18 cellular contexts compared by ENCODE assay signal in the genomic region with DNA sequence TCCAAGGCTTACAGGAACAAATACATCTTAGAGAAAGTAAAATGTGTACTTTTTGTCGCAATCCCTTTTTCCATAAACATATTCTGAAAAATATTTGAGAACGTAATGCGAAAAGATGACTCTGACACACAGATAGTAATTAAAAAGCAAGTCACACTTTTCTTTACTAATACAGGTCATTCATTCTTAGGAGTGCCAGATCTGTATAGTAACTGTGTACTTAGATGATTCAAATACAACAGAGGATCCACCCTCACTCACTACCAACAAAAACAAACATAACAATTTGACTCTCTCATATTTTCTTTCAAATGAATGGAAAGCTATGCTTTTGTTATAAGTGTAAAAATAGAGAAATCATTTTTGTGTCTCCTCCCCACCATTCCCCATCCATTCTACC.
DNase-seq lines count a peak whose midpoint lies in the region; TF ChIP-seq lines count a peak whose summit lies in the region.
"Had no signal": no experiment of that assay in that cellular context is flagged by ENCODE, and none has a peak within 500 bp of the region (broad histone marks: within the 10 kb centered on the region; RNA-seq: fewer than 3 reads in every experiment).

No MANE protein-coding gene starts in this region.

- no peaks in the 10 kb centered on the region for H3K36me3 ChIP-seq in hepatocyte (replicated peaks; ENCODE audit: insufficient read depth, low read depth)

- no peaks in the 10 kb centered on the region for H3K9me2 ChIP-seq in hepatocyte (replicated peaks; ENCODE audit: insufficient read depth)

- no peaks in the 10 kb centered on the region for H3K27me3 Mint-ChIP-seq in activated T-helper 1 cell treated with anti-CD3 and anti-CD28 coated beads, Interleukin-12 subunit alpha, Interleukin-12 subunit beta, Interleukin-2, Interleukin-4 antibody, amounts not matched to agents 30 ng/mL and 10 ng/mL and 1 ng/mL, durations not matched to agents 14 hours and 24 hours and 36 hours (ENCODE audit: insufficient read depth)
- H3K27me3 Mint-ChIP-seq: CD4-positive, alpha-beta memory T cell had no signal

- H2AFZ ChIP-seq in hepatocyte: no peak overlapping the region
- H2AFZ ChIP-seq: GM23248 had no signal

- no peak overlapping the region for H3K27ac Mint-ChIP-seq in activated T-helper 1 cell treated with anti-CD3 and anti-CD28 coated beads, Interleukin-12 subunit alpha, Interleukin-12 subunit beta, Interleukin-2, Interleukin-4 antibody, amounts not matched to agents 30 ng/mL and 10 ng/mL and 1 ng/mL, durations not matched to agents 14 hours and 24 hours and 36 hours
- H3K27ac Mint-ChIP-seq: CD4-positive, alpha-beta memory T cell had no signal

- no peak overlapping the region for H3K4me2 ChIP-seq in hepatocyte

- H3K4me1 ChIP-seq in hepatocyte (ENCODE audit: insufficient read depth): no peaks in the 10 kb centered on the region

- in situ Hi-C loops in GM13976 (cut with MboI; ENCODE audit: low sequenced_read_pairs, unreplicated experiment): no loop called here

- no peaks in the 10 kb centered on the region for H3K36me3 Mint-ChIP-seq in activated T-helper 1 cell treated with anti-CD3 and anti-CD28 coated beads, Interleukin-12 subunit alpha, Interleukin-12 subunit beta, Interleukin-2, Interleukin-4 antibody, amounts not matched to agents 30 ng/mL and 10 ng/mL and 1 ng/mL, durations not matched to agents 14 hours and 24 hours and 36 hours (ENCODE audit: low read depth)
- H3K36me3 Mint-ChIP-seq: CD4-positive, alpha-beta memory T cell had no signal

- DNase-seq in DMS53 (lab: John Stamatoyannopoulos, UW) (peak; percentile 83), NCI-H748 (lab: John Stamatoyannopoulos, UW; ENCODE audit: unreplicated experiment) (peak; percentile 47), epithelial cell of esophagus (ENCODE audit: low read depth) (peak; percentile 17), hepatocyte (ENCODE audit: low spot score) (no peak), GM13976 (ENCODE audit: low spot score) (no peak)
- no peak for DNase-seq in activated T-helper 1 cell treated with anti-CD3 and anti-CD28 coated beads, Interleukin-12 subunit alpha, Interleukin-12 subunit beta, Interleukin-2, Interleukin-4 antibody, amounts not matched to agents 30 ng/mL and 10 ng/mL and 1 ng/mL, durations not matched to agents 14 hours and 24 hours and 36 hours (ENCODE audit: low spot score)
- DNase-seq: 8988T; C1 segment of cervical spinal cord; Calu3; CD4-positive, alpha-beta memory T cell; COR-L47; DMS79; EL; GDM1; GM23248; H7; HCEC 1CT had no signal

- no peak overlapping the region for H3K27ac ChIP-seq in hepatocyte
- H3K27ac ChIP-seq: GM23248 had no signal

- peaks cover 4% of the 10 kb centered on the region for H3K9me3 Mint-ChIP-seq in activated T-helper 1 cell treated with anti-CD3 and anti-CD28 coated beads, Interleukin-12 subunit alpha, Interleukin-12 subunit beta, Interleukin-2, Interleukin-4 antibody, amounts not matched to agents 30 ng/mL and 10 ng/mL and 1 ng/mL, durations not matched to agents 14 hours and 24 hours and 36 hours

- H3K79me2 ChIP-seq in hepatocyte: no peaks in the 10 kb centered on the region

- no peaks in the 10 kb centered on the region for H3K4me1 Mint-ChIP-seq in activated T-helper 1 cell treated with anti-CD3 and anti-CD28 coated beads, Interleukin-12 subunit alpha, Interleukin-12 subunit beta, Interleukin-2, Interleukin-4 antibody, amounts not matched to agents 30 ng/mL and 10 ng/mL and 1 ng/mL, durations not matched to agents 14 hours and 24 hours and 36 hours (ENCODE audit: low read depth)
- H3K4me1 Mint-ChIP-seq: CD4-positive, alpha-beta memory T cell had no signal

- H3K27me3 ChIP-seq in hepatocyte: no peaks in the 10 kb centered on the region

- 95% methylated on average over 3 of the region's 3 CpGs for WGBS in hepatocyte (ENCODE audit: low lambda C conversion rate, missing lambda C conversion rate)

- intact Hi-C loops in activated T-helper 1 cell treated with anti-CD3 and anti-CD28 coated beads, Interleukin-12 subunit alpha, Interleukin-12 subunit beta, Interleukin-2, Interleukin-4 antibody, amounts not matched to agents 30 ng/mL and 10 ng/mL and 1 ng/mL, durations not matched to agents 14 hours and 24 hours and 36 hours (cut with micrococcal nuclease): no loop called here

- H3K4me3 ChIP-seq in epithelial cell of esophagus (ENCODE audit: low read length): no peak overlapping the region
- H3K4me3 ChIP-seq in hepatocyte: no peak overlapping the region
- H3K4me3 ChIP-seq: GM12878, GM23248 had no signal

- no peaks in the 10 kb centered on the region for H3K9me3 ChIP-seq in hepatocyte (ENCODE audit: low read depth)

- no peaks in the 10 kb centered on the region for H4K20me1 ChIP-seq in hepatocyte (ENCODE audit: insufficient read depth, poor library complexity, severe bottlenecking)

- H3K4me3 Mint-ChIP-seq in activated T-helper 1 cell treated with anti-CD3 and anti-CD28 coated beads, Interleukin-12 subunit alpha, Interleukin-12 subunit beta, Interleukin-2, Interleukin-4 antibody, amounts not matched to agents 30 ng/mL and 10 ng/mL and 1 ng/mL, durations not matched to agents 14 hours and 24 hours and 36 hours: no peak overlapping the region
- H3K4me3 Mint-ChIP-seq: CD4-positive, alpha-beta memory T cell had no signal

- no peak for TF ChIP-seq CTCF in epithelial cell of esophagus (IDR thresholded peaks at IDR 0.05; ENCODE audit: insufficient read depth, low read depth, low read length, missing control alignments)
- TF ChIP-seq CTCF in hepatocyte (IDR thresholded peaks at IDR 0.05; ENCODE audit: poor library complexity): no peak
- no peak for TF ChIP-seq CTCF in GM13976 (IDR thresholded peaks at IDR 0.05; ENCODE audit: borderline replicate concordance, control extremely low read depth, extremely low read depth, insufficient read depth, missing control alignments)

Comparison
In these comparisons a context has a peak if more than half of its experiments do, and no peak if none do; other contexts are left out.
1. DNase-seq: peak in DMS53 (single experiment), NCI-H748 (single experiment) and epithelial cell of esophagus (single experiment); none in activated T-helper 1 cell treated with anti-CD3 and anti-CD28 coated beads, Interleukin-12 subunit alpha, Interleukin-12 subunit beta, Interleukin-2, Interleukin-4 antibody, amounts not matched to agents 30 ng/mL and 10 ng/mL and 1 ng/mL, durations not matched to agents 14 hours and 24 hours and 36 hours (single experiment), hepatocyte (single experiment) and GM13976 (single experiment).